9 cellular contexts compared by ENCODE assay signal in the genomic region with DNA sequence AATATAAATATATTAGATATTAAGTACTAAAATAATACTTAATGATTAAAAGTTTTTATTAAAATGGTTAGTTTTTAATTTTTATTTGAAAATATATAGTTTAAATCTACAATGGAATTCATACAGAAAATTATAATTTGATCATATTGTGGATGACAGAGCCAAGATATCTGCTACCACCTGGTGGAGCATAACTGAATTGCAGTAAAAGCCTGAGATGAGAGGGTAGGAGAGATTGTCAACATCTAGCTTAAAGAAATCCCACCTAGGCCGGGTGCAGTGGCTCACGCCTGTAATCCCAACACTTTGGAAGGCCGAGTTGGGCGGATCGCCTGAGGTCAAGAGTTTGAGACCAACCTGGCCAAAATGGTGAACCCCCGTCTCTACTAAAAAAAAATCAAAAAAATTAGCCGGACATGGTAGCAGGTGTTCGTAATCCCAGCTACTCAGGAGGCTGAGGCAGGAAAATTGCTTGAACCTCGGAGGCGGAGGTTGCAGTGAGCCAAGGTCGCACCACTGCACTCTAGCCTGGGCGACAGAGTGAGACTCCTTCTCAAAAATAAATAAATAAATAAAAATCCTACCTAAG. TPM values are rescaled to one million over a fixed set of nuclear protein-coding genes. Genes with fewer than 3 reads are reported as not detected.
DNase-seq lines count a peak whose midpoint lies in the region; ATAC-seq, FAIRE-seq and TF ChIP-seq lines count a peak whose summit lies in the region.
"Had no signal": no experiment of that assay in that cellular context is flagged by ENCODE, and none has a peak within 500 bp of the region (broad histone marks: within the 10 kb centered on the region; RNA-seq: fewer than 3 reads in every experiment).

No MANE protein-coding gene starts in this region.

- no peak overlapping the region for H3K4me3 Mint-ChIP-seq in naive thymus-derived CD4-positive, alpha-beta T cell
- no peak overlapping the region for H3K4me3 Mint-ChIP-seq in stimulated activated naive B cell treated with anti-CD40 and anti-IgM and Interleukin-4, amounts not matched to agents 10 μg/mL and 1 μg/mL and 100 μg/mL, for 72 hours

- peak overlapping the region in 1 of 9 donors; percentile 49 for H3K27ac Mint-ChIP-seq in naive thymus-derived CD4-positive, alpha-beta T cell
- no peak overlapping the region for H3K27ac Mint-ChIP-seq in stimulated activated naive B cell treated with anti-CD40 and anti-IgM and Interleukin-4, amounts not matched to agents 10 μg/mL and 1 μg/mL and 100 μg/mL, for 72 hours

- peak; percentile 13 for DNase-seq in activated naive CD4-positive, alpha-beta T cell treated with Interleukin-2 at 50 U/mL for 16 hours
- DNase-seq in activated naive CD4-positive, alpha-beta T cell (lab: John Stamatoyannopoulos, UW): no peak
- DNase-seq in NT2/D1 (ENCODE audit: low read depth, low spot score): peak; percentile 22
- peak; percentile 25 for DNase-seq in bronchial epithelial cell (ENCODE audit: low read depth)
- DNase-seq in naive thymus-derived CD4-positive, alpha-beta T cell: peak in 7 of 9 donors; percentile 11 to 61 (median 45)
- no peak for DNase-seq in H4 (ENCODE audit: low spot score)
- DNase-seq in stimulated activated naive B cell treated with anti-CD40 and anti-IgM and Interleukin-4, amounts not matched to agents 10 μg/mL and 1 μg/mL and 100 μg/mL, for 72 hours: no peak

- CTCF ChIA-PET in naive thymus-derived CD4-positive, alpha-beta T cell (lab: Charles Lee): no interaction called here

- H3K27me3 ChIP-seq in NT2/D1 (ENCODE audit: insufficient read depth, insufficient read length): no peaks in the 10 kb centered on the region
- no peaks in the 10 kb centered on the region for H3K27me3 ChIP-seq in bronchial epithelial cell (ENCODE audit: control insufficient read depth, insufficient read depth, low read length)
- H3K27me3 ChIP-seq in naive thymus-derived CD4-positive, alpha-beta T cell (ENCODE audit: control insufficient read depth in 2 of 2, insufficient read depth in 2 of 2, low read length in 2 of 2): no peaks in the 10 kb centered on the region

- H3K9me3 ChIP-seq in NT2/D1 (ENCODE audit: insufficient read depth, low read length): 0 out of 2 replicates have a peak, but pooled peaks cover 10% of the 10 kb centered on the region
- no peaks in the 10 kb centered on the region for H3K9me3 ChIP-seq in naive thymus-derived CD4-positive, alpha-beta T cell (ENCODE audit: control insufficient read depth in 2 of 3, low read length in 3 of 3)

- TF ChIP-seq CTCF in bronchial epithelial cell (IDR thresholded peaks at IDR 0.05; ENCODE audit: insufficient read depth, low read length, severe bottlenecking): peak; percentile 36

- H3K4me3 ChIP-seq in NT2/D1 (ENCODE audit: insufficient read length, low read depth): no peak overlapping the region
- no peak overlapping the region for H3K4me3 ChIP-seq in bronchial epithelial cell (ENCODE audit: low read depth, low read length)
- no peak overlapping the region for H3K4me3 ChIP-seq in naive thymus-derived CD4-positive, alpha-beta T cell (ENCODE audit: low read length)

- POLR2A ChIA-PET in naive thymus-derived CD4-positive, alpha-beta T cell (lab: Charles Lee): no interaction called here

- peaks cover 0 to 2% (median 0%) of the 10 kb centered on the region in 5 donors for H3K36me3 Mint-ChIP-seq in naive thymus-derived CD4-positive, alpha-beta T cell
- H3K36me3 Mint-ChIP-seq in stimulated activated naive B cell treated with anti-CD40 and anti-IgM and Interleukin-4, amounts not matched to agents 10 μg/mL and 1 μg/mL and 100 μg/mL, for 72 hours: peaks cover 2 to 8% of the 10 kb centered on the region in 2 donors

- H3K27ac ChIP-seq in naive thymus-derived CD4-positive, alpha-beta T cell (ENCODE audit: low read depth, low read length): no peak overlapping the region

- ATAC-seq in naive thymus-derived CD4-positive, alpha-beta T cell: peak; percentile 68
- no peak for ATAC-seq in HG02970 (IDR thresholded peaks at IDR 0.05; ENCODE audit: low FRiP score, unreplicated experiment)
- ATAC-seq in stimulated activated naive B cell treated with anti-CD40 and anti-IgM and Interleukin-4, amounts not matched to agents 10 μg/mL and 1 μg/mL and 100 μg/mL, for 72 hours (replicated peaks): no peak

- FAIRE-seq in bronchial epithelial cell (lab: Jason Lieb, UNC): no peak

- peaks cover 0 to 4% (median 2%) of the 10 kb centered on the region in 5 donors for H3K27me3 Mint-ChIP-seq in naive thymus-derived CD4-positive, alpha-beta T cell
- no peaks in the 10 kb centered on the region for H3K27me3 Mint-ChIP-seq in stimulated activated naive B cell treated with anti-CD40 and anti-IgM and Interleukin-4, amounts not matched to agents 10 μg/mL and 1 μg/mL and 100 μg/mL, for 72 hours

- H3K4me1 ChIP-seq in NT2/D1 (ENCODE audit: insufficient read depth, insufficient read length): no peaks in the 10 kb centered on the region
- peaks cover 0 to 5% of the 10 kb centered on the region in 2 donors for H3K4me1 ChIP-seq in naive thymus-derived CD4-positive, alpha-beta T cell (ENCODE audit: control insufficient read depth in 2 of 2, insufficient read depth in 2 of 2, low read length in 2 of 2)

- H3K9me3 Mint-ChIP-seq in naive thymus-derived CD4-positive, alpha-beta T cell: peaks cover 0 to 4% (median 0%) of the 10 kb centered on the region in 11 donors
- peaks cover 4 to 8% of the 10 kb centered on the region in 2 donors for H3K9me3 Mint-ChIP-seq in stimulated activated naive B cell treated with anti-CD40 and anti-IgM and Interleukin-4, amounts not matched to agents 10 μg/mL and 1 μg/mL and 100 μg/mL, for 72 hours

- intact Hi-C loops in naive thymus-derived CD4-positive, alpha-beta T cell (cut with micrococcal nuclease): loop anchor here (1.0 kb wide), 2 partner anchors 199 to 754 kb away; no protein-coding TSS in a partner anchor

- H3K9ac ChIP-seq in NT2/D1 (ENCODE audit: insufficient read length, low read depth): no peak overlapping the region

- H3K36me3 ChIP-seq in NT2/D1 (ENCODE audit: insufficient read depth, insufficient read length, low read length): no peaks in the 10 kb centered on the region
- no peaks in the 10 kb centered on the region for H3K36me3 ChIP-seq in bronchial epithelial cell (ENCODE audit: control insufficient read depth, insufficient read depth, low read length)
- H3K36me3 ChIP-seq in naive thymus-derived CD4-positive, alpha-beta T cell (ENCODE audit: control insufficient read depth in 2 of 3, insufficient read depth in 3 of 3, low read length in 3 of 3): no peaks in the 10 kb centered on the region

- peaks cover 0 to 11% (median 4%) of the 10 kb centered on the region in 7 donors for H3K4me1 Mint-ChIP-seq in naive thymus-derived CD4-positive, alpha-beta T cell
- peaks cover 25 to 30% of the 10 kb centered on the region in 2 donors for H3K4me1 Mint-ChIP-seq in stimulated activated naive B cell treated with anti-CD40 and anti-IgM and Interleukin-4, amounts not matched to agents 10 μg/mL and 1 μg/mL and 100 μg/mL, for 72 hours

RNA-seq across cellular contexts. Expression of a gene that starts 25.1 kb away (rescaled TPM):
- total RNA-seq in bronchial epithelial cell: 107 and 652 TPM in 2 replicates
- total RNA-seq in naive thymus-derived CD4-positive, alpha-beta T cell: 10 to 100 TPM in 1 of 5 experiments, 1 to 10 TPM in 1, under 1 TPM in 2, not detected in 1; 0.70 to 44.4 (median 3.1) TPM
- polyA plus RNA-seq in naive thymus-derived CD4-positive, alpha-beta T cell: under 1 TPM in 1 of 2 donors, not detected in 1; 0.30 TPM
- 39.5 and 62.1 TPM in 2 replicates for total RNA-seq in H4 (2014; rRNA removed; shearing (Covaris generic))
- total RNA-seq: temporal lobe had no signal

Comparison
In these comparisons a context has a peak if more than half of its experiments do, and no peak if none do; other contexts are left out.
1. DNase-seq: peak in activated naive CD4-positive, alpha-beta T cell treated with Interleukin-2 at 50 U/mL for 16 hours (single experiment), NT2/D1 (single experiment), bronchial epithelial cell (single experiment) and naive thymus-derived CD4-positive, alpha-beta T cell (7 of 9); none in activated naive CD4-positive, alpha-beta T cell (0 of 4), H4 (single experiment) and stimulated activated naive B cell treated with anti-CD40 and anti-IgM and Interleukin-4, amounts not matched to agents 10 μg/mL and 1 μg/mL and 100 μg/mL, for 72 hours (single experiment).